Comparison of ENCODE assay signal across 12 cellular contexts in genomic region chr5:53777864-53778618, GRCh38.
A peak's percentile ranks its signal among the peaks of the same experiment; 100 is the strongest.
DNase-seq lines count a peak whose midpoint lies in the region; ATAC-seq, FAIRE-seq and TF ChIP-seq lines count a peak whose summit lies in the region.
"Had no signal": no experiment of that assay in that cellular context is flagged by ENCODE, and none has a peak within 500 bp of the region (broad histone marks: within the 10 kb centered on the region; RNA-seq: fewer than 3 reads in every experiment).

No MANE protein-coding gene starts in this region.

- ATAC-seq in GM21619 (IDR thresholded peaks at IDR 0.05; ENCODE audit: unreplicated experiment) (peak; percentile 56), HG03442 (IDR thresholded peaks at IDR 0.05; ENCODE audit: unreplicated experiment) (peak; percentile 58)

- FAIRE-seq in H54 (lab: Jason Lieb, UNC): no peak
- FAIRE-seq: islet of Langerhans had no signal

- no peak for TF ChIP-seq POLR2A in H54 (IDR thresholded peaks at IDR 0.05; ENCODE audit: low read depth, low read length)

- DNase-seq in NCI-H2029 (lab: John Stamatoyannopoulos, UW) (peak; percentile 22), NCI-H2029 treated with DMSO at 0.1 percent for 48 hours (lab: John Stamatoyannopoulos, UW) (no peak), myocyte (ENCODE audit: low read depth) (peak; percentile 8), NCI-H1930 (lab: John Stamatoyannopoulos, UW) (no peak), H54 (ENCODE audit: insufficient read length, low spot score) (no peak), NCI-H1105 treated with DMSO at 0.1 percent for 48 hours (lab: John Stamatoyannopoulos, UW) (no peak)
- DNase-seq: activated CD4-positive, alpha-beta memory T cell treated with anti-CD3 and anti-CD28 coated beads for 36 hours; SHP77; stimulated activated CD4-positive, alpha-beta T cell treated with anti-CD3 and anti-CD28 coated beads, Interleukin-2, amount 100 ng/mL, for 48 hours had no signal

Comparison
In these comparisons a context has a peak if more than half of its experiments do, and no peak if none do; other contexts are left out.
1. DNase-seq: peak in NCI-H2029 (single experiment) and myocyte (single experiment); none in NCI-H2029 treated with DMSO at 0.1 percent for 48 hours (single experiment), NCI-H1930 (0 of 2), H54 (single experiment) and NCI-H1105 treated with DMSO at 0.1 percent for 48 hours (single experiment).